ENCODE assay signal across 1 cellular context in genomic region chr1:34792424-34792823, GRCh38.
TF ChIP-seq lines count a peak whose summit lies in the region.

No MANE protein-coding gene starts in this region.

TF ChIP-seq in H1, 55 proteins besides CTCF, POLR2A, EP300 and RAD21:
- no peak for TF ChIP-seq RBBP5 (IDR thresholded peaks at IDR 0.05; ENCODE audit: borderline replicate concordance, low read depth, low read length)
- no peak for TF ChIP-seq SIN3A (conservative IDR thresholded peaks at IDR 0.05 in 1 of 2, IDR thresholded peaks at IDR 0.05 in 1 of 2; ENCODE audit: low read depth in 1 of 2, low read length in 2 of 2)
- TF ChIP-seq ASH2L (IDR thresholded peaks at IDR 0.05; ENCODE audit: low read length) = no peak
- no peak for TF ChIP-seq E2F6 (IDR thresholded peaks at IDR 0.05)
- no peak for TF ChIP-seq SP4 (IDR thresholded peaks at IDR 0.05; ENCODE audit: low read length)
- TF ChIP-seq SRF (IDR thresholded peaks at IDR 0.05; ENCODE audit: low read depth, low read length) = no peak
- no peak for TF ChIP-seq CHD7 (IDR thresholded peaks at IDR 0.05; ENCODE audit: insufficient replicate concordance, low read length)
- TF ChIP-seq SIX5 (IDR thresholded peaks at IDR 0.05; ENCODE audit: low read depth, low read length) = no peak
- TF ChIP-seq GABPA (IDR thresholded peaks at IDR 0.05; ENCODE audit: borderline replicate concordance, insufficient read depth, low read length) = no peak
- no peak for TF ChIP-seq GTF2F1 (IDR thresholded peaks at IDR 0.05; ENCODE audit: borderline replicate concordance, low read depth, low read length)
- no peak for TF ChIP-seq TAF7 (optimal IDR thresholded peaks at IDR 0.05; ENCODE audit: borderline replicate concordance, low read depth, low read length)
- no peak for TF ChIP-seq POLR2AphosphoS5 (IDR thresholded peaks at IDR 0.05; ENCODE audit: low read depth, low read length)
- TF ChIP-seq SAP30 (IDR thresholded peaks at IDR 0.05; ENCODE audit: insufficient read depth, insufficient replicate concordance, low read length) = no peak
- TF ChIP-seq POU5F1 (IDR thresholded peaks at IDR 0.05; ENCODE audit: low read depth, low read length) = no peak
- TF ChIP-seq BCL11A (IDR thresholded peaks at IDR 0.05; ENCODE audit: low read depth in 2 of 2, low read length in 2 of 2) = no peak
- no peak for TF ChIP-seq SP2 (IDR thresholded peaks at IDR 0.05; ENCODE audit: low read length)
